In the genomic region with DNA sequence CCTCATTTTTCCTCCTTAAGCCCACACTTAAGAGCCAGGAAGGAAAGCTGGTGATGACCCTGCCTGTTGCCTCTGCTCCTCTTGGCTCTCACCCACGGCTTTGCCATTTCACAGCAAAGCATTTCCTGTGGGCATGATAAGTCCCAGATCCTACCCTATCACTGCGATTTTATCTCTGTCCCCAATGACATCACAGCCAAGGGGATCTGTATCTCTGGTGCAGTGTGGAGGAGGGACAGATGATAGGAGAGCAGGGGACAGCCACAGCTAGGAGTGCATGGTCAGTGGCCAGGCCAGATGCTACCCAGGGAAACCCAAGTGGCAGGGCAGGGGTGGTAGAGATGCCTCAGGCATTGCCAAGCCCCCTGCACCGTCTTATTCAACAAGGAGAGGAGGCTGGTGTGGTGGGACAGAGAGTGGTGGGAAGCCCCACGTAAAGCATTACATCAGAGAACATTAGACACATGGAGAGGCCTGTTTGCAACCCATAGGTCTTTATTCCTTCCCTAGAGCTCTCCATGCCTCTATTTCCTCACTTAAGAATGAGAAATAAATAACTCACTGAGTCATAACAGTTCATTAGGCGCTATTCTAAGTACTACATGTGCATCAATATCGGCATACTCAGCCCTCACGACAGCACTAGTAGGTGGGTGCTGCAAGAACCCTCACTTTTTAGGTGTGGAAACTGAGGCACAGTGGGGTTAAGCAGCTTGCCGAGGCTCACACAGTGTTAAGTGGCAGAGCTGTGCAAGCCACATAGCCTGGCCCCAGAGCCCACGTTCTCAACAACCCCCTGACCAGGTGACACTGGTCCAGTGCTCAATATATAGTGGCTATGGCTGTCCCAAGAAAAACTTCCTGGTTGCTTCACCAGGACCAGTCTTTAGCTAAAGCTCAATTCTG, we compare ENCODE assay signal across 13 cellular contexts. TPM values are rescaled to one million over a fixed set of nuclear protein-coding genes. Genes with fewer than 3 reads are reported as not detected.
DNase-seq lines count a peak whose midpoint lies in the region; TF ChIP-seq lines count a peak whose summit lies in the region.
"Had no signal": no experiment of that assay in that cellular context is flagged by ENCODE, and none has a peak within 500 bp of the region (broad histone marks: within the 10 kb centered on the region; RNA-seq: fewer than 3 reads in every experiment).

No MANE protein-coding gene starts in this region.

- peaks cover 30 to 43% (median 37%) of the 10 kb centered on the region in 3 donors for H3K4me1 Mint-ChIP-seq in IgD-negative memory B cell

- TF ChIP-seq CTCF in mammary epithelial cell (conservative IDR thresholded peaks at IDR 0.05 in 1 of 2, IDR thresholded peaks at IDR 0.05 in 1 of 2; ENCODE audit: extremely low read depth in 1 of 2, insufficient read depth in 1 of 2, low read depth in 1 of 2, low read length in 2 of 2) (no peak), neutrophil (IDR thresholded peaks at IDR 0.05) (no peak)

- intact Hi-C loops in mammary epithelial cell (cut with micrococcal nuclease): loop anchor here (5.0 kb wide), 1 partner anchor 33 kb away; no protein-coding TSS in a partner anchor

- DNase-seq in Daoy (ENCODE audit: low read depth): peak; percentile 55
- no peak for DNase-seq in mammary epithelial cell
- no peak for DNase-seq in mesenteric fat pad (ENCODE audit: low spot score)
- DNase-seq in H7: no peak
- no peak for DNase-seq in dedifferentiated amniotic fluid mesenchymal stem cell (ENCODE audit: extremely low spot score)
- DNase-seq in GDM1 (lab: John Stamatoyannopoulos, UW): no peak
- DNase-seq: activated CD8-positive, alpha-beta memory T cell treated with anti-CD3 and anti-CD28 coated beads, Interleukin-2, amount 50 U/mL, for 4 hours; cortex of kidney; DND-41; NCI-H2081 treated with DMSO at 0.1 percent for 48 hours had no signal

- in situ Hi-C loops in mammary epithelial cell (cut with MboI; ENCODE audit: low sequenced_read_pairs in 2 of 2): no loop called here

- H3K36me3 ChIP-seq in mammary epithelial cell (ENCODE audit: insufficient read depth, low read length) (no peaks in the 10 kb centered on the region), neutrophil (peaks cover 19% of the 10 kb centered on the region), H7 (replicated peaks; ENCODE audit: control insufficient read depth, insufficient read depth, low read length) (no peaks in the 10 kb centered on the region)

- peak overlapping the region; percentile 84 to 96 (median 94) for H3K27ac Mint-ChIP-seq in IgD-negative memory B cell

- H3K4me2 ChIP-seq in mammary epithelial cell (ENCODE audit: insufficient read depth, low read depth, low read length): peak overlapping the region; percentile 15

- CTCF ChIA-PET in mammary epithelial cell (lab: Charles Lee; ENCODE audit: low non-redundant PET): no interaction called here

- H3K4me3 Mint-ChIP-seq in IgD-negative memory B cell: peak overlapping the region; percentile 90 to 95 (median 92)

- WGBS in mammary epithelial cell (ENCODE audit: low coverage, missing lambda C conversion rate): 87% methylated on average over 8 of the region's 9 CpGs

- no peaks in the 10 kb centered on the region for H3K27me3 Mint-ChIP-seq in IgD-negative memory B cell

- H3K27me3 ChIP-seq in mammary epithelial cell (ENCODE audit: insufficient read depth, low read length) (no peaks in the 10 kb centered on the region), neutrophil (no peaks in the 10 kb centered on the region), H7 (ENCODE audit: control insufficient read depth, insufficient read depth, low read length) (peaks cover 21% of the 10 kb centered on the region)

- H3K4me1 ChIP-seq in mammary epithelial cell (ENCODE audit: insufficient read depth, low read length) (peaks cover 37% of the 10 kb centered on the region), neutrophil (ENCODE audit: control insufficient read depth in 1 of 2, insufficient read depth in 1 of 2, low read depth in 1 of 2, low read length in 1 of 2) (peaks cover 63 to 72% of the 10 kb centered on the region in 2 experiments)

- peaks cover 51% of the 10 kb centered on the region for H3K79me2 ChIP-seq in mammary epithelial cell (ENCODE audit: insufficient read depth, low read length)

- no peak overlapping the region for H3K27ac ChIP-seq in mammary epithelial cell (ENCODE audit: insufficient read depth, low read depth, low read length)
- H3K27ac ChIP-seq in neutrophil: peak overlapping the region; percentile 21

- H3K4me3 ChIP-seq in mammary epithelial cell (replicated peaks in 1 of 3; ENCODE audit: insufficient read depth in 1 of 3, low read depth in 2 of 3, low read length in 3 of 3): no peak overlapping the region
- H3K4me3 ChIP-seq in neutrophil (ENCODE audit: low read depth in 1 of 2, low read length in 1 of 2): no peak overlapping the region
- no peak overlapping the region for H3K4me3 ChIP-seq in H7 (ENCODE audit: insufficient read depth, low read depth, low read length)

- H4K20me1 ChIP-seq in mammary epithelial cell (ENCODE audit: insufficient read depth, low read length): no peaks in the 10 kb centered on the region

- no peak overlapping the region for H2AFZ ChIP-seq in mammary epithelial cell (ENCODE audit: low read depth, low read length)

- no peaks in the 10 kb centered on the region for H3K9me3 Mint-ChIP-seq in IgD-negative memory B cell

- dilution Hi-C loops in mammary epithelial cell (cut with HindIII; ENCODE audit: low sequenced_read_pairs): no loop called here

- H3K9me3 ChIP-seq in mammary epithelial cell (replicated peaks; ENCODE audit: insufficient read depth, low read length) (no peaks in the 10 kb centered on the region), neutrophil (no peaks in the 10 kb centered on the region)

- H3K36me3 Mint-ChIP-seq in IgD-negative memory B cell: peaks cover 12% of the 10 kb centered on the region

- H3K9ac ChIP-seq in mammary epithelial cell (ENCODE audit: insufficient read depth, low read length): no peak overlapping the region

- no TSS peak for BruUV-seq in mammary epithelial cell (replicated peaks; lab: Mats Ljungman, UMichigan)

RNA-seq across cellular contexts. Expression of a gene that starts 4.6 kb away (rescaled TPM):
- total RNA-seq in Daoy (2014; rRNA removed; shearing (Covaris generic)): 4.0 and 8.1 TPM in 2 replicates
- polyA plus RNA-seq in IgD-negative memory B cell (196 TPM), mammary epithelial cell (10.9 TPM)
- total RNA-seq in mammary epithelial cell (10 to 100 TPM; 25.9 to 29.0 TPM), mesenteric fat pad (17.9 TPM)
- 10.8 TPM for polyA minus RNA-seq in mammary epithelial cell
- total RNA-seq in H7 (2014; rRNA removed; shearing (Covaris generic)): 1.4 and 1.6 TPM in 2 replicates

RNA-seq across cellular contexts. Expression of a gene that starts 16.4 kb away (rescaled TPM):
- total RNA-seq in Daoy (2014; rRNA removed; shearing (Covaris generic)): not detected in 2 replicates
- not detected for polyA plus RNA-seq in IgD-negative memory B cell
- not detected for total RNA-seq in mammary epithelial cell
- polyA plus RNA-seq in mammary epithelial cell: not detected
- polyA minus RNA-seq in mammary epithelial cell: not detected
- total RNA-seq in mesenteric fat pad: not detected
- total RNA-seq in H7 (2014; rRNA removed; shearing (Covaris generic)): not detected in 2 replicates
- total RNA-seq: pulmonary artery endothelial cell had no signal

RNA-seq across cellular contexts. Expression of a gene that starts 48.9 kb away (rescaled TPM):
- 0.74 and 2.3 TPM in 2 replicates for total RNA-seq in Daoy (2014; rRNA removed; shearing (Covaris generic))
- polyA plus RNA-seq in IgD-negative memory B cell: 2.9 TPM
- 1 to 10 TPM; 1.3 to 4.8 TPM for total RNA-seq in mammary epithelial cell
- polyA plus RNA-seq in mammary epithelial cell: 2.2 TPM
- not detected for polyA minus RNA-seq in mammary epithelial cell
- total RNA-seq in mesenteric fat pad: 3.4 TPM
- total RNA-seq in H7 (2014; rRNA removed; shearing (Covaris generic)): 2.2 and 4.2 TPM in 2 replicates

RNA-seq across cellular contexts. Expression of a gene that starts 49.8 kb away (rescaled TPM):
- total RNA-seq in Daoy (2014; rRNA removed; shearing (Covaris generic)): not detected in 2 replicates
- polyA plus RNA-seq in IgD-negative memory B cell: not detected
- total RNA-seq in mammary epithelial cell: 1 to 10 TPM; 1.5 to 1.7 TPM
- polyA plus RNA-seq in mammary epithelial cell: 0.25 TPM
- not detected for polyA minus RNA-seq in mammary epithelial cell
- 2.0 TPM for total RNA-seq in mesenteric fat pad
- total RNA-seq in H7 (2014; rRNA removed; shearing (Covaris generic)): not detected in 2 replicates

RNA-seq across cellular contexts. Expression of a gene that starts 56.7 kb away (rescaled TPM):
- total RNA-seq in Daoy (2014; rRNA removed; shearing (Covaris generic)): 229 and 285 TPM in 2 replicates
- 387 TPM for polyA plus RNA-seq in IgD-negative memory B cell
- 100 to 1,000 TPM in 1 of 2 donors, 10 to 100 TPM in 1; 59.7 to 175 TPM for total RNA-seq in mammary epithelial cell
- polyA plus RNA-seq in mammary epithelial cell: 485 TPM
- polyA minus RNA-seq in mammary epithelial cell: 153 TPM
- 123 TPM for total RNA-seq in mesenteric fat pad
- total RNA-seq in H7 (2014; rRNA removed; shearing (Covaris generic)): 81.3 and 84.2 TPM in 2 replicates
